9 cellular contexts compared by ENCODE assay signal in the genomic region with DNA sequence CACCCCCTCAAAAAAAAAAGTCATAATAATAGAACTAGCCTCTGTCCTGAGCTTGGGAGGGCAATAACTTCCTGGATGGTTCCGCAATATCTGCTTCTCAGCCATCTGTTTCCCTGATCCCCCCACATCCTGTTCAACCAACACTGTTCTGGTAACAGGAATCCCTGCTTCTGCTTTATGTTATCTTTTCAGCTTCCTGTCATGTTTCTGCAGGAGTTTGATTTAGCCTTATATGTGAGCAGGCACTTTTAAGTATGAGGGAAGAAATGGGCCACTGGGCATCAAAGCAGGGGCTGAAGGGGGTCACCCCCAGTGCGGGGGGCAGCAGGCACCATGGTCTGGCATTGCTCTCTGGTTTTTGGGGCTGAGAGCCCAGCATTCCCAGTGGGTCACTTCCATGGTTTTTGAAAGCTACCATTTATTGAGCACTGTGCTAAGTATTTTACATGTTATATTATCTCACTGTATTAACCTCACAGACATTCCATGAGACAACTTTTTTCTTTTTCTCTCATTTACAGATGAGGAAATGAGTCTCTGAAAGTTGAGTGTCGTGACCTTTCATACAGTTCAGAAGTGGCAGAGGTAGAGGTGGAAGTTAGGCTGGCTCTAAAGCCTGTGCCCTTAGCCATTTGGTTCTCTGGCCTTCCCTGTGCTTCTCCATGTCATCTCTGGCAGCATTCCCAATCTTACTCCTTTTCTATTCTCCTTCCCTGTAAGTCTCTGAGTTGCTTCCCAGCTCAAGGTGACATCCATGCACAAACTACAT.
A peak's percentile ranks its signal among the peaks of the same experiment; 100 is the strongest.
DNase-seq lines count a peak whose midpoint lies in the region; ATAC-seq and TF ChIP-seq lines count a peak whose summit lies in the region.
"Had no signal": no experiment of that assay in that cellular context is flagged by ENCODE, and none has a peak within 500 bp of the region (broad histone marks: within the 10 kb centered on the region; RNA-seq: fewer than 3 reads in every experiment).

No MANE protein-coding gene starts in this region.

- no peak overlapping the region for H3K4me3 ChIP-seq in dorsolateral prefrontal cortex
- H3K4me3 ChIP-seq in HAP-1: no peak overlapping the region

- peak overlapping the region in 6 of 10 donors; percentile 2 to 65 (median 48) for H3K27ac Mint-ChIP-seq in naive thymus-derived CD8-positive, alpha-beta T cell

- no peak for TF ChIP-seq POLR2A in GM18505 (IDR thresholded peaks at IDR 0.05; ENCODE audit: borderline replicate concordance, extremely low read depth, insufficient read depth, insufficient read length)

- peaks cover 7 to 23% (median 16%) of the 10 kb centered on the region in 4 donors for H3K4me1 Mint-ChIP-seq in naive thymus-derived CD8-positive, alpha-beta T cell

- TF ChIP-seq CTCF in dorsolateral prefrontal cortex (IDR thresholded peaks at IDR 0.05 in 54 of 56, conservative IDR thresholded peaks at IDR 0.05 in 2 of 56; ENCODE audit: low read depth in 1 of 56, partially characterized antibody in 56 of 56): no peak

- DNase-seq in CMK (ENCODE audit: low read depth) (peak; percentile 82), NOMO-1 treated with DMSO at 0.1 percent for 48 hours (lab: John Stamatoyannopoulos, UW; ENCODE audit: unreplicated experiment) (peak; percentile 97), dorsolateral prefrontal cortex (no peak), HUDEP-2 (lab: John Stamatoyannopoulos, UW; ENCODE audit: unreplicated experiment in 76 of 76) (no peak), COR-L47 (lab: John Stamatoyannopoulos, UW) (no peak), HAP-1 (ENCODE audit: low spot score in 2 of 2) (no peak)
- DNase-seq in naive thymus-derived CD8-positive, alpha-beta T cell: no peak
- DNase-seq: left colon had no signal

- POLR2A ChIA-PET in naive thymus-derived CD8-positive, alpha-beta T cell (lab: Charles Lee): interaction anchor here (0.8 kb wide), 1 partner anchor 29 kb away, joined by 3 read pairs; no protein-coding TSS in a partner anchor

- H3K4me1 ChIP-seq in HAP-1: peaks cover 3% of the 10 kb centered on the region

- no peaks in the 10 kb centered on the region for H3K27me3 Mint-ChIP-seq in naive thymus-derived CD8-positive, alpha-beta T cell

- no peak for ATAC-seq in naive thymus-derived CD8-positive, alpha-beta T cell
- ATAC-seq in GM18505 (IDR thresholded peaks at IDR 0.05; ENCODE audit: unreplicated experiment): no peak
- ATAC-seq: left colon had no signal

- no peaks in the 10 kb centered on the region for H3K36me3 Mint-ChIP-seq in naive thymus-derived CD8-positive, alpha-beta T cell

- no peaks in the 10 kb centered on the region for H3K9me3 ChIP-seq in HAP-1

- H3K27ac ChIP-seq in dorsolateral prefrontal cortex: peak overlapping the region in 35 of 59 donors; percentile 0 to 67 (median 49)

- in situ Hi-C loops in HAP-1 (cut with MboI; ENCODE audit: low sequenced_read_pairs): no loop called here

- H3K4me3 Mint-ChIP-seq in naive thymus-derived CD8-positive, alpha-beta T cell: no peak overlapping the region

- intact Hi-C loops in dorsolateral prefrontal cortex (cut with DNase I): no loop called here

- no peaks in the 10 kb centered on the region for H3K9me3 Mint-ChIP-seq in naive thymus-derived CD8-positive, alpha-beta T cell

- no peaks in the 10 kb centered on the region for H3K27me3 ChIP-seq in dorsolateral prefrontal cortex
- H3K27me3 ChIP-seq in HAP-1 (ENCODE audit: low read depth): no peaks in the 10 kb centered on the region

- no peaks in the 10 kb centered on the region for H3K36me3 ChIP-seq in HAP-1 (replicated peaks)

Comparison
In these comparisons a context has a peak if more than half of its experiments do, and no peak if none do; other contexts are left out.
1. DNase-seq: peak in CMK (single experiment) and NOMO-1 treated with DMSO at 0.1 percent for 48 hours (single experiment); none in dorsolateral prefrontal cortex (0 of 10), naive thymus-derived CD8-positive, alpha-beta T cell (0 of 10), HUDEP-2 (0 of 76), COR-L47 (single experiment) and HAP-1 (0 of 2).